11 cellular contexts compared by ENCODE assay signal in the genomic region with DNA sequence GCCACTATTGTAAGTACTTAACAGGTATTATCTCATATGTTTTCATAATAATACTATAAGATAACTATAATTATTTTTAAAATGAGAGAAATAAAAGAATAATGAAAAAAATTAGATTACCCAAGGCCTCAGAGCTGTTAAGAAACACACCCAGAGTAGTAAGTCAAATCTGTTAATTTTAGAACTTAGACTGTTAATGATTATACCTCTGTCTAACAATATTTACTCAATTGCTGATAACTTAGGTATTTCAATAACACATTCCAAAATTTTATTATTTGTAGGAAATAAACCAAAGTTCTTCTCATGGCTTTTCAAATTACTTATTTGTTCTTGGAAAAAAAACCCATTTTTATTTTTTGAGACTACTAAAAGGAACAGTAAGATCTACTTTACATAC.
"Had no signal": no experiment of that assay in that cellular context is flagged by ENCODE, and none has a peak within 500 bp of the region (broad histone marks: within the 10 kb centered on the region; RNA-seq: fewer than 3 reads in every experiment).

No MANE protein-coding gene starts in this region.

- H3K4me3 ChIP-seq: GM23248, GM23338, HAP-1 had no signal

- H3K9me3 ChIP-seq: HAP-1 had no signal

- H3K4me1 ChIP-seq: HAP-1 had no signal

- H3K27ac ChIP-seq: GM23248 had no signal

- H3K36me3 ChIP-seq: HAP-1 had no signal

- FAIRE-seq: H1, H54 had no signal

- H3K9ac ChIP-seq: GM23248 had no signal

- ATAC-seq: GM23338, HCT116 had no signal

- DNase-seq: GM23248, GOT3, H7, H9, HCEC 1CT, HFFc6 had no signal
